ENCODE assay signal across 37 cellular contexts in genomic region chr10:110939419-110939818, GRCh38.
"Had no signal": no experiment of that assay in that cellular context is flagged by ENCODE, and none has a peak within 500 bp of the region (broad histone marks: within the 10 kb centered on the region; RNA-seq: fewer than 3 reads in every experiment).

No MANE protein-coding gene starts in this region.

- H3K27ac ChIP-seq: adrenal gland, cardiac muscle cell, VCaP had no signal

- H3K9me3 Mint-ChIP-seq: activated naive CD4-positive, alpha-beta T cell treated with anti-CD3 and anti-CD28 coated beads for 36 hours; T-helper 2 cell treated with Interferon-gamma antibody and Interleukin-4, amounts not matched to agents 5 μg/mL and 100 μg/mL, for 36 hours had no signal

- H3K9me3 ChIP-seq: adrenal gland had no signal

- H3K4me1 Mint-ChIP-seq: activated CD4-positive, alpha-beta memory T cell treated with anti-CD3 and anti-CD28 coated beads, Interleukin-2, amount 10 ng/mL, durations not matched to agents 7 days and 5 days; brain had no signal

- H3K4me1 ChIP-seq: adrenal gland had no signal

- H3K27me3 Mint-ChIP-seq: activated B cell treated with CpG ODN at 0.5 μM for 24 hours; activated CD4-positive, alpha-beta memory T cell treated with anti-CD3 and anti-CD28 coated beads, Interleukin-2, amount 10 ng/mL, durations not matched to agents 7 days and 5 days; activated CD4-positive, alpha-beta T cell treated with anti-CD3 and anti-CD28 coated beads, Interleukin-2, amount 10 ng/mL, durations not matched to agents 24 days and 14 days; activated CD8-positive, alpha-beta memory T cell treated with anti-CD3 and anti-CD28 coated beads, Interleukin-2, amount 10 ng/mL, durations not matched to agents 7 days and 5 days; activated naive CD8-positive, alpha-beta T cell treated with anti-CD3 and anti-CD28 coated beads for 36 hours; activated T-cell treated with anti-CD3 and anti-CD28 coated beads, Interleukin-2, amount 50 U/mL, for 24 hours; brain; central memory CD8-positive, alpha-beta T cell had no signal

- H3K4me3 Mint-ChIP-seq: activated B cell treated with CpG ODN at 0.5 μM for 24 hours; activated CD4-positive, alpha-beta memory T cell treated with anti-CD3 and anti-CD28 coated beads, Interleukin-2, amount 10 ng/mL, durations not matched to agents 7 days and 5 days; activated CD4-positive, alpha-beta T cell treated with anti-CD3 and anti-CD28 coated beads, Interleukin-2, amount 10 ng/mL, durations not matched to agents 24 days and 14 days; activated CD8-positive, alpha-beta memory T cell treated with anti-CD3 and anti-CD28 coated beads, Interleukin-2, amount 10 ng/mL, durations not matched to agents 7 days and 5 days; activated CD8-positive, alpha-beta T cell treated with anti-CD3 and anti-CD28 coated beads, Interleukin-2, amount 10 ng/mL, durations not matched to agents 7 days and 5 days; activated naive CD4-positive, alpha-beta T cell treated with anti-CD3 and anti-CD28 coated beads for 36 hours; activated naive CD8-positive, alpha-beta T cell treated with anti-CD3 and anti-CD28 coated beads for 36 hours; activated T-cell treated with anti-CD3 and anti-CD28 coated beads, Interleukin-2, amount 50 U/mL, for 24 hours; brain; central memory CD8-positive, alpha-beta T cell; T-helper 1 cell treated with Interleukin-12 subunit alpha and Interleukin-12 subunit beta and Interleukin-4 antibody, amounts not matched to agents 30 μg/mL and 1 μg/mL, for 36 hours; T-helper 2 cell treated with Interferon-gamma antibody and Interleukin-4, amounts not matched to agents 5 μg/mL and 100 μg/mL, for 36 hours had no signal

- H3K4me3 ChIP-seq: adrenal gland, cardiac muscle cell had no signal

- FAIRE-seq: bronchial epithelial cell, TTC549 had no signal

- H3K36me3 ChIP-seq: adrenal gland, cardiac muscle cell had no signal

- H3K27me3 ChIP-seq: adrenal gland, cardiac muscle cell had no signal

- DNase-seq: activated B cell treated with CpG ODN at 0.5 μM for 24 hours; activated CD4-positive, alpha-beta memory T cell treated with anti-CD3 and anti-CD28 coated beads, Interleukin-2, amount 10 ng/mL, durations not matched to agents 7 days and 5 days; activated CD4-positive, alpha-beta T cell treated with anti-CD3 and anti-CD28 coated beads for 4 hours; activated CD4-positive, alpha-beta T cell treated with anti-CD3 and anti-CD28 coated beads, Interleukin-2, amount 10 ng/mL, durations not matched to agents 24 days and 14 days; activated CD4-positive, alpha-beta T cell treated with anti-CD3 and anti-CD28 coated beads, Interleukin-2, amount 50 U/mL, for 1 hour; activated CD4-positive, alpha-beta T cell treated with anti-CD3 and anti-CD28 coated beads, Interleukin-2, amount 50 U/mL, for 48 hours; activated CD4-positive, CD25-positive, alpha-beta regulatory T cell treated with anti-CD3 and anti-CD28 coated beads, Interleukin-2, amount 50 U/mL, for 72 hours; activated CD8-positive, alpha-beta memory T cell treated with anti-CD3 and anti-CD28 coated beads for 24 hours; activated CD8-positive, alpha-beta memory T cell treated with anti-CD3 and anti-CD28 coated beads, Interleukin-2, amount 10 ng/mL, durations not matched to agents 7 days and 5 days; activated CD8-positive, alpha-beta memory T cell treated with anti-CD3 and anti-CD28 coated beads, Interleukin-2, amount 50 U/mL, for 48 hours; activated CD8-positive, alpha-beta T cell treated with anti-CD3 and anti-CD28 coated beads, Interleukin-2, amount 10 ng/mL, durations not matched to agents 7 days and 5 days; activated effector memory CD4-positive, alpha-beta T cell treated with anti-CD3 and anti-CD28 coated beads, Interleukin-2, amount 50 U/mL, for 16 hours; activated gamma-delta T cell treated with Interleukin-2 at 50 U/mL for 16 hours; activated naive CD4-positive, alpha-beta T cell; activated naive CD4-positive, alpha-beta T cell treated with anti-CD3 and anti-CD28 coated beads for 36 hours; activated naive CD4-positive, alpha-beta T cell treated with anti-CD3 and anti-CD28 coated beads, Interleukin-2, amount 50 U/mL, for 16 hours; activated naive CD8-positive, alpha-beta T cell treated with anti-CD3 and anti-CD28 coated beads for 36 hours; activated T-cell treated with anti-CD3 and anti-CD28 coated beads, Interleukin-2, amount 50 U/mL, for 24 hours; activated T-cell treated with anti-CD3 and anti-CD28 coated beads, Interleukin-2, amount 50 U/mL, for 48 hours; adrenal gland; amniotic stem cell; aorta; caudate nucleus; cerebellar nuclear complex; T-helper 1 cell; T-helper 2 cell; T-helper 9 cell had no signal

- ATAC-seq: activated CD8-positive, alpha-beta memory T cell treated with anti-CD3 and anti-CD28 coated beads, Interleukin-2, amount 10 ng/mL, durations not matched to agents 7 days and 5 days; activated CD8-positive, alpha-beta T cell treated with anti-CD3 and anti-CD28 coated beads, Interleukin-2, amount 10 ng/mL, durations not matched to agents 7 days and 5 days; activated naive CD4-positive, alpha-beta T cell treated with anti-CD3 and anti-CD28 coated beads, Interleukin-2, amount 50 U/mL, for 72 hours had no signal

- H3K27ac Mint-ChIP-seq: activated B cell treated with CpG ODN at 0.5 μM for 24 hours; activated CD4-positive, alpha-beta memory T cell treated with anti-CD3 and anti-CD28 coated beads, Interleukin-2, amount 10 ng/mL, durations not matched to agents 7 days and 5 days; activated CD4-positive, alpha-beta T cell treated with anti-CD3 and anti-CD28 coated beads, Interleukin-2, amount 10 ng/mL, durations not matched to agents 24 days and 14 days; activated CD8-positive, alpha-beta memory T cell treated with anti-CD3 and anti-CD28 coated beads, Interleukin-2, amount 10 ng/mL, durations not matched to agents 7 days and 5 days; activated CD8-positive, alpha-beta T cell treated with anti-CD3 and anti-CD28 coated beads, Interleukin-2, amount 10 ng/mL, durations not matched to agents 7 days and 5 days; activated naive CD4-positive, alpha-beta T cell treated with anti-CD3 and anti-CD28 coated beads for 36 hours; activated naive CD4-positive, alpha-beta T cell treated with anti-CD3 and anti-CD28 coated beads, Interleukin-2, amount 50 U/mL, for 72 hours; activated naive CD8-positive, alpha-beta T cell treated with anti-CD3 and anti-CD28 coated beads for 36 hours; activated T-cell treated with anti-CD3 and anti-CD28 coated beads, Interleukin-2, amount 50 U/mL, for 24 hours; activated T-helper 2 cell treated with anti-CD3 and anti-CD28 coated beads, Interferon-gamma antibody, Interleukin-2, Interleukin-4, amounts not matched to agents 10 μg/mL and 5 μg/mL and 100 μg/mL, durations not matched to agents 14 hours and 24 hours and 36 hours; brain; T-helper 1 cell treated with Interleukin-12 subunit alpha and Interleukin-12 subunit beta and Interleukin-4 antibody, amounts not matched to agents 30 μg/mL and 1 μg/mL, for 36 hours; T-helper 2 cell treated with Interferon-gamma antibody and Interleukin-4, amounts not matched to agents 5 μg/mL and 100 μg/mL, for 36 hours had no signal
